ENCODE assay signal across 30 cellular contexts in the genomic region with DNA sequence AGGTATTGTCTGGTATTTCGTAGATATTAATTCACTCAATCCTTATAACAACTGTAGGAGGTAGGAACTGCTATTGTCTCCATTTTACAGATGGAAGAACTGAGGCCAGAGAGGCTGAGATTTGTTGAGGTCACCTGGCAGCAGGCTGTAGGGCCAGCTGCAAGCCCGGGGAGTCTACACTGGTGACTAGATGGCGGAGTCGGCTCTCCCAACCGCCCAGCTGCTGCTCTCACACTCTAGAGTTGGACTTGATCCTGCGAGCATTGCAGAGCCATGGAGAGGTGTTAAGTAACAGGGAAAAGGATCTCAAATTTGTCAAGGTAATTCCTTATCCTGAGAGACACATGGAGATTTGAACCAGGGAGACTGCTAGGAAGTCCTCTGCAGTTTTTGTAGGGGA.
"Had no signal": no experiment of that assay in that cellular context is flagged by ENCODE, and none has a peak within 500 bp of the region (broad histone marks: within the 10 kb centered on the region; RNA-seq: fewer than 3 reads in every experiment).

No MANE protein-coding gene starts in this region.

- H3K4me3 ChIP-seq: ascending aorta, breast epithelium, right atrium auricular region, stomach, thyroid gland, upper lobe of right lung had no signal

- H3K27me3 Mint-ChIP-seq: activated naive CD4-positive, alpha-beta T cell treated with anti-CD3 and anti-CD28 coated beads, Interleukin-2, amount 10 ng/mL, durations not matched to agents 7 days and 5 days; activated naive CD8-positive, alpha-beta T cell treated with anti-CD3 and anti-CD28 coated beads, Interleukin-2, amount 10 ng/mL, durations not matched to agents 7 days and 5 days had no signal

- H3K4me1 Mint-ChIP-seq: activated naive CD4-positive, alpha-beta T cell treated with anti-CD3 and anti-CD28 coated beads, Interleukin-2, amount 10 ng/mL, durations not matched to agents 7 days and 5 days; activated naive CD8-positive, alpha-beta T cell treated with anti-CD3 and anti-CD28 coated beads, Interleukin-2, amount 10 ng/mL, durations not matched to agents 7 days and 5 days had no signal

- H3K9me3 ChIP-seq: ascending aorta, breast epithelium, right atrium auricular region, stomach, thyroid gland, upper lobe of right lung had no signal

- H3K36me3 Mint-ChIP-seq: activated naive CD4-positive, alpha-beta T cell treated with anti-CD3 and anti-CD28 coated beads, Interleukin-2, amount 10 ng/mL, durations not matched to agents 7 days and 5 days; activated naive CD8-positive, alpha-beta T cell treated with anti-CD3 and anti-CD28 coated beads, Interleukin-2, amount 10 ng/mL, durations not matched to agents 7 days and 5 days; stimulated activated effector memory CD8-positive, alpha-beta T cell treated with anti-CD3 and anti-CD28 coated beads, Interleukin-12 subunit alpha, Interleukin-12 subunit beta, amount 100 ng/mL, for 72 hours had no signal

- H3K27ac ChIP-seq: ascending aorta, breast epithelium, right atrium auricular region, stomach, thyroid gland, upper lobe of right lung, WERI-Rb-1 had no signal

- ATAC-seq: activated CD4-positive, CD25-positive, alpha-beta regulatory T cell treated with anti-CD3 and anti-CD28 coated beads, Interleukin-2, amount 50 U/mL, for 24 hours; left ventricle myocardium superior; naive thymus-derived CD4-positive, alpha-beta T cell; stimulated activated effector memory CD8-positive, alpha-beta T cell treated with anti-CD3 and anti-CD28 coated beads, Interleukin-12 subunit alpha, Interleukin-12 subunit beta, amount 100 ng/mL, for 72 hours had no signal

- H3K4me3 Mint-ChIP-seq: activated naive CD4-positive, alpha-beta T cell treated with anti-CD3 and anti-CD28 coated beads, Interleukin-2, amount 10 ng/mL, durations not matched to agents 7 days and 5 days; activated naive CD8-positive, alpha-beta T cell treated with anti-CD3 and anti-CD28 coated beads, Interleukin-2, amount 10 ng/mL, durations not matched to agents 7 days and 5 days; activated T-helper 1 cell treated with anti-CD3 and anti-CD28 coated beads, Interleukin-12 subunit alpha, Interleukin-12 subunit beta, Interleukin-2, Interleukin-4 antibody, amounts not matched to agents 30 ng/mL and 10 ng/mL and 1 ng/mL, durations not matched to agents 14 hours and 24 hours and 36 hours; naive thymus-derived CD4-positive, alpha-beta T cell; neural crest cell; stimulated activated effector memory CD8-positive, alpha-beta T cell treated with anti-CD3 and anti-CD28 coated beads, Interleukin-12 subunit alpha, Interleukin-12 subunit beta, amount 100 ng/mL, for 72 hours had no signal

- DNase-seq: activated CD4-positive, alpha-beta T cell treated with anti-CD3 and anti-CD28 coated beads for 48 hours; activated CD4-positive, alpha-beta T cell treated with anti-CD3 and anti-CD28 coated beads, Interleukin-2, amount 50 U/mL, for 48 hours; activated CD8-positive, alpha-beta memory T cell treated with anti-CD3 and anti-CD28 coated beads, Interleukin-2, amount 50 U/mL, for 4 hours; activated gamma-delta T cell; activated naive CD4-positive, alpha-beta T cell treated with anti-CD3 and anti-CD28 coated beads, Interleukin-2, amount 10 ng/mL, durations not matched to agents 7 days and 5 days; activated naive CD8-positive, alpha-beta T cell treated with anti-CD3 and anti-CD28 coated beads, Interleukin-2, amount 10 ng/mL, durations not matched to agents 7 days and 5 days; activated T-cell treated with anti-CD3 and anti-CD28 coated beads, Interleukin-2, amount 50 U/mL, for 1 hour; central memory CD4-positive, alpha-beta T cell; dermis blood vessel endothelial cell; effector memory CD4-positive, alpha-beta T cell; left ventricle myocardium superior; midbrain; naive thymus-derived CD4-positive, alpha-beta T cell; occipital lobe; stimulated activated CD4-positive, alpha-beta T cell treated with anti-CD3 and anti-CD28 coated beads, Interleukin-12 subunit alpha, Interleukin-12 subunit beta, amount 100 ng/mL, for 4 hours; stimulated activated CD4-positive, alpha-beta T cell treated with anti-CD3 and anti-CD28 coated beads, Interleukin-4, amount 100 ng/mL, for 1 hour; stomach; T-helper 9 cell; thyroid gland; upper lobe of right lung; WERI-Rb-1 had no signal

- H3K4me1 ChIP-seq: ascending aorta, breast epithelium, stomach, upper lobe of right lung had no signal

- H3K27me3 ChIP-seq: ascending aorta, breast epithelium, right atrium auricular region, stomach, thyroid gland, upper lobe of right lung had no signal

- H3K9me3 Mint-ChIP-seq: stimulated activated effector memory CD8-positive, alpha-beta T cell treated with anti-CD3 and anti-CD28 coated beads, Interleukin-12 subunit alpha, Interleukin-12 subunit beta, amount 100 ng/mL, for 72 hours had no signal

- H3K27ac Mint-ChIP-seq: activated naive CD4-positive, alpha-beta T cell treated with anti-CD3 and anti-CD28 coated beads, Interleukin-2, amount 10 ng/mL, durations not matched to agents 7 days and 5 days; activated naive CD8-positive, alpha-beta T cell treated with anti-CD3 and anti-CD28 coated beads, Interleukin-2, amount 10 ng/mL, durations not matched to agents 7 days and 5 days; activated T-helper 1 cell treated with anti-CD3 and anti-CD28 coated beads, Interleukin-12 subunit alpha, Interleukin-12 subunit beta, Interleukin-2, Interleukin-4 antibody, amounts not matched to agents 30 ng/mL and 10 ng/mL and 1 ng/mL, durations not matched to agents 14 hours and 24 hours and 36 hours; stimulated activated effector memory CD8-positive, alpha-beta T cell treated with anti-CD3 and anti-CD28 coated beads, Interleukin-12 subunit alpha, Interleukin-12 subunit beta, amount 100 ng/mL, for 72 hours had no signal

- FAIRE-seq: frontal cortex, islet of Langerhans had no signal

- H3K36me3 ChIP-seq: ascending aorta, breast epithelium, right atrium auricular region, stomach, thyroid gland, upper lobe of right lung, WERI-Rb-1 had no signal
